Comparison of ENCODE assay signal across 16 cellular contexts in the genomic region with DNA sequence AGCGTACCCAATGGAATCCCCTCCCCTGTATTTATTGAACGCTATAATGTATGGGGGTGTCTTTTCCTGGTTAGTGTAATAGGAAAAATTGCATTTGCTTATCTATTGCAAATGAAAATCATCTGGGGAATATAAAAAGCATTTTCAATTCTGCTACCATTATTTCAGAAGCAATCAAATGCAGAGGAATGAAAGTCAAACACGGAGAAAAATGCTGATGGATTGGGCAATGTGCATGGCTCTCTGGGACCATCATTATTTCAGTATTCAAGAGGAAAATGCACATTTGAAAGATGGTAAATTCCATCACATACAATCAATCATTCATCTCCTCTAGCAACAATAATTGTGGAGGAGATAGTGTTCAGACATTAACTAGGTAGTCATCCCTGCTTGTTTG.
A peak's percentile ranks its signal among the peaks of the same experiment; 100 is the strongest.
DNase-seq lines count a peak whose midpoint lies in the region; ATAC-seq, FAIRE-seq and TF ChIP-seq lines count a peak whose summit lies in the region.
"Had no signal": no experiment of that assay in that cellular context is flagged by ENCODE, and none has a peak within 500 bp of the region (broad histone marks: within the 10 kb centered on the region; RNA-seq: fewer than 3 reads in every experiment).

No MANE protein-coding gene starts in this region.

- TF ChIP-seq POLR2A in GM12892 (IDR thresholded peaks at IDR 0.05; ENCODE audit: low read depth, low read length) = no peak

- H3K36me3 ChIP-seq in neural cell (ENCODE audit: insufficient read depth, low read length) = no peaks in the 10 kb centered on the region
- H3K36me3 ChIP-seq in PC-9 (ENCODE audit: low read depth) = no peaks in the 10 kb centered on the region
- H3K36me3 ChIP-seq: Peyer's patch had no signal

- peaks cover 48% of the 10 kb centered on the region for H3K4me1 Mint-ChIP-seq in CD4-positive, alpha-beta T cell (ENCODE audit: low read depth)

- H3K9me2 ChIP-seq in neural cell (ENCODE audit: insufficient read depth, low read length) (no peaks in the 10 kb centered on the region), PC-9 (ENCODE audit: insufficient read depth) (no peaks in the 10 kb centered on the region)

- H4K20me1 ChIP-seq in neural cell (ENCODE audit: insufficient read depth) (no peaks in the 10 kb centered on the region), PC-9 (ENCODE audit: insufficient read depth) (no peaks in the 10 kb centered on the region)

- BruUV-seq in PC-9 (replicated peaks; lab: Mats Ljungman, UMichigan) = no TSS peak

- intact Hi-C loops in CD4-positive, alpha-beta T cell (cut with DNase I, micrococcal nuclease) = loop anchor here in 1 of 2 experiments (2.0 to 5.0 kb wide), 2 partner anchors 15 to 74 kb away; no protein-coding TSS in a partner anchor
- intact Hi-C loops in PC-9 (cut with micrococcal nuclease; ENCODE audit: unreplicated experiment) = no loop called here

- TF ChIP-seq CTCF in CD4-positive, alpha-beta T cell (IDR thresholded peaks at IDR 0.05) = no peak
- TF ChIP-seq CTCF in neural cell (IDR thresholded peaks at IDR 0.05; ENCODE audit: poor library complexity, severe bottlenecking) = no peak
- TF ChIP-seq CTCF in PC-9 (conservative IDR thresholded peaks at IDR 0.05) = no peak

- DNase-seq in CD4-positive, alpha-beta T cell = no peak
- DNase-seq in GM12892 (ENCODE audit: insufficient read length) = no peak
- DNase-seq in amniotic epithelial cell (ENCODE audit: low read depth) = peak; percentile 7
- DNase-seq in UCSD-AML1 (lab: John Stamatoyannopoulos, UW; ENCODE audit: unreplicated experiment) = no peak
- DNase-seq in PC-9 = no peak
- DNase-seq: COR-L47, DMS53, HCEC 1CT, Kasumi-1, NCI-H187 treated with DMSO at 0.1 percent for 48 hours, NCI-H446, NCI-H748 treated with DMSO at 0.1 percent for 48 hours, Peyer's patch, SHP77 treated with DMSO at 0.1 percent for 48 hours had no signal

- peak overlapping the region; percentile 43 for H3K4me3 ChIP-seq in neural cell (ENCODE audit: low read length)
- H3K4me3 ChIP-seq in PC-9 = no peak overlapping the region
- H3K4me3 ChIP-seq: Peyer's patch had no signal

- CTCF ChIA-PET in CD4-positive, alpha-beta T cell (lab: Charles Lee) = no interaction called here
- CTCF ChIA-PET in PC-9 (lab: Charles Lee) = no interaction called here

- TF ChIP-seq RAD21 in neural cell (conservative IDR thresholded peaks at IDR 0.05) = peak; percentile 13

- H3K4me3 Mint-ChIP-seq in CD4-positive, alpha-beta T cell = peak overlapping the region; percentile 35

- no peak overlapping the region for H3K9ac ChIP-seq in neural cell (ENCODE audit: low read length)

- H3F3A ChIP-seq in neural cell (ENCODE audit: insufficient read depth, low read length, poor library complexity, severe bottlenecking) (no peaks in the 10 kb centered on the region), PC-9 (ENCODE audit: insufficient read depth, low read depth) (no peaks in the 10 kb centered on the region)

- FAIRE-seq in GM12892 (lab: Jason Lieb, UNC) = peak; percentile 36

- POLR2A ChIA-PET in CD4-positive, alpha-beta T cell (lab: Charles Lee) = interaction anchor here (1.3 to 2.5 kb wide), 3 partner anchors 12 to 20 kb away, joined by 3 to 42 read pairs (median 5); no protein-coding TSS in a partner anchor
- POLR2A ChIA-PET in PC-9 (lab: Charles Lee; ENCODE audit: unreplicated experiment) = no interaction called here

- H3K27me3 Mint-ChIP-seq in CD4-positive, alpha-beta T cell = no peaks in the 10 kb centered on the region

- no peaks in the 10 kb centered on the region for H3K36me3 Mint-ChIP-seq in CD4-positive, alpha-beta T cell (ENCODE audit: low read depth)

- H3K9me3 Mint-ChIP-seq in CD4-positive, alpha-beta T cell = no peaks in the 10 kb centered on the region

- no peak overlapping the region for H3K27ac ChIP-seq in CD4-positive, alpha-beta T cell (ENCODE audit: low read depth, low read length)
- H3K27ac ChIP-seq in neural cell (ENCODE audit: low read length) = peak overlapping the region; percentile 19
- H3K27ac ChIP-seq in PC-9 = no peak overlapping the region

- no peaks in the 10 kb centered on the region for H3K9me3 ChIP-seq in CD4-positive, alpha-beta T cell (ENCODE audit: control insufficient read depth, low read length)
- H3K9me3 ChIP-seq in neural cell (ENCODE audit: low read length) (no peaks in the 10 kb centered on the region), PC-9 (ENCODE audit: insufficient read depth, low read depth) (no peaks in the 10 kb centered on the region; the same call in 1 of the 2 replicates)
- H3K9me3 ChIP-seq: Peyer's patch had no signal

- peak; percentile 71 for TF ChIP-seq EP300 in neural cell (conservative IDR thresholded peaks at IDR 0.05; ENCODE audit: poor library complexity, severe bottlenecking)

- H3K79me2 ChIP-seq in neural cell (replicated peaks; ENCODE audit: insufficient read depth, low read length) = no peaks in the 10 kb centered on the region
- no peaks in the 10 kb centered on the region for H3K79me2 ChIP-seq in PC-9 (ENCODE audit: low read depth)

- H3K4me1 ChIP-seq in PC-9 (replicated peaks; ENCODE audit: insufficient read depth) = no peaks in the 10 kb centered on the region
- H3K4me1 ChIP-seq: Peyer's patch had no signal

- H2AFZ ChIP-seq in neural cell (ENCODE audit: low read depth, low read length) (no peak overlapping the region), PC-9 (no peak overlapping the region)

- H3K27me3 ChIP-seq in CD4-positive, alpha-beta T cell (ENCODE audit: control insufficient read depth, insufficient read depth, low read length) = no peaks in the 10 kb centered on the region
- no peaks in the 10 kb centered on the region for H3K27me3 ChIP-seq in neural cell (ENCODE audit: insufficient read depth, low read depth, low read length)
- H3K27me3 ChIP-seq in PC-9 (ENCODE audit: insufficient read depth, low read depth) = no peaks in the 10 kb centered on the region
- H3K27me3 ChIP-seq: Peyer's patch had no signal

- H3K4me2 ChIP-seq in neural cell (ENCODE audit: low read length) = peak overlapping the region; percentile 39
- no peak overlapping the region for H3K4me2 ChIP-seq in PC-9

- peak overlapping the region; percentile 75 for H3K27ac Mint-ChIP-seq in CD4-positive, alpha-beta T cell

- no peak for ATAC-seq in CD4-positive, alpha-beta T cell (ENCODE audit: poor library complexity)
- ATAC-seq in HG02571 (IDR thresholded peaks at IDR 0.05; ENCODE audit: unreplicated experiment) = no peak

TF ChIP-seq in neural cell, 6 proteins besides CTCF, POLR2A, EP300 and RAD21:
- TF ChIP-seq SMC3 (conservative IDR thresholded peaks at IDR 0.05; ENCODE audit: poor library complexity) (no peak), POLR2AphosphoS5 (IDR thresholded peaks at IDR 0.05) (peak; percentile 75)
- TF ChIP-seq, protein P1, sequence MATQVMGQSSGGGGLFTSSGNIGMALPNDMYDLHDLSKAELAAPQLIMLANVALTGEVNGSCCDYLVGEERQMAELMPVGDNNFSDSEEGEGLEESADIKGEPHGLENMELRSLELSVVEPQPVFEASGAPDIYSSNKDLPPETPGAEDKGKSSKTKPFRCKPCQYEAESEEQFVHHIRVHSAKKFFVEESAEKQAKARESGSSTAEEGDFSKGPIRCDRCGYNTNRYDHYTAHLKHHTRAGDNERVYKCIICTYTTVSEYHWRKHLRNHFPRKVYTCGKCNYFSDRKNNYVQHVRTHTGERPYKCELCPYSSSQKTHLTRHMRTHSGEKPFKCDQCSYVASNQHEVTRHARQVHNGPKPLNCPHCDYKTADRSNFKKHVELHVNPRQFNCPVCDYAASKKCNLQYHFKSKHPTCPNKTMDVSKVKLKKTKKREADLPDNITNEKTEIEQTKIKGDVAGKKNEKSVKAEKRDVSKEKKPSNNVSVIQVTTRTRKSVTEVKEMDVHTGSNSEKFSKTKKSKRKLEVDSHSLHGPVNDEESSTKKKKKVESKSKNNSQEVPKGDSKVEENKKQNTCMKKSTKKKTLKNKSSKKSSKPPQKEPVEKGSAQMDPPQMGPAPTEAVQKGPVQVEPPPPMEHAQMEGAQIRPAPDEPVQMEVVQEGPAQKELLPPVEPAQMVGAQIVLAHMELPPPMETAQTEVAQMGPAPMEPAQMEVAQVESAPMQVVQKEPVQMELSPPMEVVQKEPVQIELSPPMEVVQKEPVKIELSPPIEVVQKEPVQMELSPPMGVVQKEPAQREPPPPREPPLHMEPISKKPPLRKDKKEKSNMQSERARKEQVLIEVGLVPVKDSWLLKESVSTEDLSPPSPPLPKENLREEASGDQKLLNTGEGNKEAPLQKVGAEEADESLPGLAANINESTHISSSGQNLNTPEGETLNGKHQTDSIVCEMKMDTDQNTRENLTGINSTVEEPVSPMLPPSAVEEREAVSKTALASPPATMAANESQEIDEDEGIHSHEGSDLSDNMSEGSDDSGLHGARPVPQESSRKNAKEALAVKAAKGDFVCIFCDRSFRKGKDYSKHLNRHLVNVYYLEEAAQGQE (IDR thresholded peaks at IDR 0.05; ENCODE audit: borderline replicate concordance) = peak; percentile 46
TF ChIP-seq in neural cell: peak in this region for 2.
